ENCODE assay signal across 17 cellular contexts in genomic region chr1:103218821-103219220, GRCh38.
A peak's percentile ranks its signal among the peaks of the same experiment; 100 is the strongest.
DNase-seq lines count a peak whose midpoint lies in the region; ATAC-seq and TF ChIP-seq lines count a peak whose summit lies in the region.
"Had no signal": no experiment of that assay in that cellular context is flagged by ENCODE, and none has a peak within 500 bp of the region (broad histone marks: within the 10 kb centered on the region; RNA-seq: fewer than 3 reads in every experiment).

No MANE protein-coding gene starts in this region.

- ATAC-seq in GM18858 (IDR thresholded peaks at IDR 0.05; ENCODE audit: unreplicated experiment), result no peak
- ATAC-seq: GM12878 had no signal

- H3K4me3 ChIP-seq in AG09309 (ENCODE audit: control insufficient read depth, low read depth, low read length), result no peak overlapping the region
- H3K4me3 ChIP-seq: GM12878, Peyer's patch had no signal

- no peak for TF ChIP-seq CTCF in AG09309 (IDR thresholded peaks at IDR 0.05; ENCODE audit: control insufficient read depth, insufficient read depth, low read depth, low read length, missing control alignments)

- peak; percentile 16 for DNase-seq in AG09309 (ENCODE audit: low read depth)
- DNase-seq in LHCN-M2 (ENCODE audit: low read depth), result peak; percentile 14
- peak; percentile 57 for DNase-seq in amniotic epithelial cell (ENCODE audit: low read depth)
- peak; percentile 44 for DNase-seq in iris pigment epithelial cell (ENCODE audit: low read depth)
- DNase-seq in NCI-H1694 (lab: John Stamatoyannopoulos, UW), result no peak
- DNase-seq in NCI-H1436 treated with DMSO at 0.1 percent for 48 hours (lab: John Stamatoyannopoulos, UW), result no peak
- DNase-seq: Caco-2; CD4-positive, alpha-beta T cell; GF-D8; GOT3; NCI-H1092 treated with DMSO at 0.1 percent for 48 hours; NCI-H2081 treated with DMSO at 0.1 percent for 48 hours; NCI-H446 treated with DMSO at 0.1 percent for 48 hours; NCI-H69; Peyer's patch had no signal

Comparison
In these comparisons a context has a peak if more than half of its experiments do, and no peak if none do; other contexts are left out.
1. DNase-seq: peak in AG09309 (single experiment), LHCN-M2 (single experiment), amniotic epithelial cell (single experiment) and iris pigment epithelial cell (single experiment); none in NCI-H1694 (single experiment) and NCI-H1436 treated with DMSO at 0.1 percent for 48 hours (single experiment).